1 cellular context compared by ENCODE assay signal in the genomic region with DNA sequence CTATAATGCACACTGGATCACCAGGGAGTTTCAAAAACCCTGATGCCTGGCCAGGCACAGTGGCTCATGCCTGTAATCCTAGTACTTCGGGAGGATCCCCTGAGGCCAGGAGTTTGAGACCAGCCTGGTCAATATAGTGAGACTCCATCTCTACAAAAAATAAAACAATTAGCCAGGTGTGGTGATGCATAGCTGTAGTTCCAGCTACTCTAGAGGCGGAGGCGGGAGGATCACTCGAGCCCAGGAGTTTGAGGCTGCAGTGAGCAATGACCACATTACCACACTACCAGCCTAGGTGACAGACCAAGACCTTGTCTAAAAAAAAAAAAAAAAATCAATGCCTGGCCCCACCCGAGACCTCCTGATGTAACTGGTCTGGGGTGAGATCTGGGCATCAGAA.
TF ChIP-seq lines count a peak whose summit lies in the region.

No MANE protein-coding gene starts in this region.

TF ChIP-seq in IMR-90, 13 proteins besides CTCF, POLR2A, EP300 and RAD21 (continued from another document):
- TF ChIP-seq, protein P1, sequence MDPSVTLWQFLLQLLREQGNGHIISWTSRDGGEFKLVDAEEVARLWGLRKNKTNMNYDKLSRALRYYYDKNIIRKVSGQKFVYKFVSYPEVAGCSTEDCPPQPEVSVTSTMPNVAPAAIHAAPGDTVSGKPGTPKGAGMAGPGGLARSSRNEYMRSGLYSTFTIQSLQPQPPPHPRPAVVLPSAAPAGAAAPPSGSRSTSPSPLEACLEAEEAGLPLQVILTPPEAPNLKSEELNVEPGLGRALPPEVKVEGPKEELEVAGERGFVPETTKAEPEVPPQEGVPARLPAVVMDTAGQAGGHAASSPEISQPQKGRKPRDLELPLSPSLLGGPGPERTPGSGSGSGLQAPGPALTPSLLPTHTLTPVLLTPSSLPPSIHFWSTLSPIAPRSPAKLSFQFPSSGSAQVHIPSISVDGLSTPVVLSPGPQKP (IDR thresholded peaks at IDR 0.05; ENCODE audit: borderline replicate concordance, low read depth, low read length) = no peak
- TF ChIP-seq, protein P2, sequence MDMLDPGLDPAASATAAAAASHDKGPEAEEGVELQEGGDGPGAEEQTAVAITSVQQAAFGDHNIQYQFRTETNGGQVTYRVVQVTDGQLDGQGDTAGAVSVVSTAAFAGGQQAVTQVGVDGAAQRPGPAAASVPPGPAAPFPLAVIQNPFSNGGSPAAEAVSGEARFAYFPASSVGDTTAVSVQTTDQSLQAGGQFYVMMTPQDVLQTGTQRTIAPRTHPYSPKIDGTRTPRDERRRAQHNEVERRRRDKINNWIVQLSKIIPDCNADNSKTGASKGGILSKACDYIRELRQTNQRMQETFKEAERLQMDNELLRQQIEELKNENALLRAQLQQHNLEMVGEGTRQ (IDR thresholded peaks at IDR 0.05; ENCODE audit: low read depth, low read length) = no peak
- TF ChIP-seq FOS (IDR thresholded peaks at IDR 0.05; ENCODE audit: low read depth, low read length) (no peak), CEBPB (IDR thresholded peaks at IDR 0.05; ENCODE audit: low read depth, low read length) (no peak), RFX5 (IDR thresholded peaks at IDR 0.05; ENCODE audit: low read depth, low read length) (no peak), BHLHE40 (IDR thresholded peaks at IDR 0.05; ENCODE audit: low read depth, low read length) (no peak), MAZ (IDR thresholded peaks at IDR 0.05; ENCODE audit: borderline replicate concordance, low read depth, low read length) (no peak), SMC3 (IDR thresholded peaks at IDR 0.05; ENCODE audit: low read depth, low read length) (no peak), RCOR1 (IDR thresholded peaks at IDR 0.05; ENCODE audit: insufficient replicate concordance, low read length) (no peak), MAFK (IDR thresholded peaks at IDR 0.05; ENCODE audit: low read depth, low read length) (no peak), MXI1 (IDR thresholded peaks at IDR 0.05; ENCODE audit: borderline replicate concordance, low read depth, low read length) (no peak), CHD1 (IDR thresholded peaks at IDR 0.05; ENCODE audit: low read depth, low read length) (no peak)
